In the genomic region with DNA sequence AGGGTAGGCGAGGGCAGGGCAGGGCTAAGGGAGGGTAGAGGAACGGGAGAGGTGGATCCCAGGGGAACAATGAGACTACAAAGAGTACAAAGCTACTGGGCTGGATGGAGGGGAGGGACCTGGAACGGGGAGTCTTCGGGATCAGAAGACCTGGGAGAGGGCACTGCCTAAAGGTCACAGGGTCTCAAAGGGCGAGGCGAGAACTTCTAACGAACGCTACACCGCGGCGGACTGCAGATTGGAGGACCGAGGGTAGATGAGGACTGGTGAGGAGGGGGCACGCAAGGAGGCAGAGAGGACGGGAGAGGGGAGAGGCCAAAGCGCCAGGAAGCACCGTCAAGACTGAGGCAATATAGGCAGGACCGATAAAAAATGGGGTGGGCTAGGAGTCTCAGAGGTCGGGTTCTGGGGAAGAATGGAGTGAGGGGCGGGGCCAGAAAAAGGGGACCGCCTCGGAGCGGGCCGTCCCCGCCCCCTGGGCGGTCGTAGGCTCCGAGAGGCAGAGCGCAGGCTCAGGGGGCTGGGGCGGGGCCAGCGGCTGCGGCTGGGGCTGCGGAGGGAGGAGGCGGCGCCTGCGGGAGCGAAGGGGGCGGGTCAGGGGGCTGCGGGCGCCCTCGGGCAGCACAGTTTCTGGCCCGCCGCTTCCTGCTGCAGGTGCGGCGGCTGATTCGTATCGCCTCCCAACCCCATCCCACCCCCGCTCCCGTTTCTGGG, we compare ENCODE assay signal across 8 cellular contexts. TPM values are rescaled to one million over a fixed set of nuclear protein-coding genes. Genes with fewer than 3 reads are reported as not detected.
DNase-seq lines count a peak whose midpoint lies in the region; ATAC-seq and TF ChIP-seq lines count a peak whose summit lies in the region.

No MANE protein-coding gene starts in this region.

- TF ChIP-seq CTCF in GM06990 (IDR thresholded peaks at IDR 0.05; ENCODE audit: insufficient read depth, low read length, poor library complexity, severe bottlenecking), result no peak
- TF ChIP-seq CTCF in stomach (IDR thresholded peaks at IDR 0.05), result no peak

- peaks cover 8% of the 10 kb centered on the region for H3K9me3 Mint-ChIP-seq in activated T-cell treated with anti-CD3 and anti-CD28 coated beads, Interleukin-2, amount 50 U/mL, for 24 hours

- H3K4me1 Mint-ChIP-seq in activated T-cell treated with anti-CD3 and anti-CD28 coated beads, Interleukin-2, amount 50 U/mL, for 24 hours (ENCODE audit: low read depth), result peaks cover 68% of the 10 kb centered on the region

- peaks cover 7% of the 10 kb centered on the region for H3K36me3 Mint-ChIP-seq in activated T-cell treated with anti-CD3 and anti-CD28 coated beads, Interleukin-2, amount 50 U/mL, for 24 hours (ENCODE audit: low read depth)

- H3K4me3 ChIP-seq in GM06990 (replicated peaks; ENCODE audit: low read depth, low read length) (peak overlapping the region; percentile 67), stomach (peak overlapping the region; percentile 26 to 39 (median 31))

- intact Hi-C loops in stomach (cut with DNase I; ENCODE audit: low total_unique reads), result no loop called here

- no peaks in the 10 kb centered on the region; the same call in 1 of the 2 replicates for H3K27me3 ChIP-seq in GM06990 (replicated peaks; ENCODE audit: control insufficient read depth, insufficient read depth, low read length)
- H3K27me3 ChIP-seq in stomach, result peaks cover 10 to 95% (median 92%) of the 10 kb centered on the region in 3 donors

- H3K27ac Mint-ChIP-seq in activated T-cell treated with anti-CD3 and anti-CD28 coated beads, Interleukin-2, amount 50 U/mL, for 24 hours, result peak overlapping the region; percentile 65

- H3K9me3 ChIP-seq in stomach, result peaks cover 0 to 5% (median 0%) of the 10 kb centered on the region in 4 donors

- no peak for ATAC-seq in GM18870 (IDR thresholded peaks at IDR 0.05; ENCODE audit: unreplicated experiment)

- TF ChIP-seq EP300 in stomach (IDR thresholded peaks at IDR 0.05), result no peak

- H3K4me1 ChIP-seq in stomach, result peaks cover 26 to 73% (median 63%) of the 10 kb centered on the region in 4 donors

- peak; percentile 92 for DNase-seq in GM06990 (ENCODE audit: extremely low read depth, insufficient read length)
- peak; percentile 89 for DNase-seq in HK-2 (ENCODE audit: unreplicated experiment)
- peak; percentile 79 for DNase-seq in NOMO-1 treated with dmso at 0.1 percent for 144 hours (lab: John Stamatoyannopoulos, UW; ENCODE audit: unreplicated experiment)
- peak; percentile 84 for DNase-seq in activated T-cell treated with anti-CD3 and anti-CD28 coated beads, Interleukin-2, amount 50 U/mL, for 24 hours
- peak; percentile 90 for DNase-seq in germinal center (ENCODE audit: low spot score)
- peak in 55 of 56 donors; percentile 28 to 93 (median 81) for DNase-seq in nucleus accumbens (lab: John Stamatoyannopoulos, UW)
- DNase-seq in stomach, result peak; percentile 78

- peak overlapping the region; percentile 66 for H3K4me3 Mint-ChIP-seq in activated T-cell treated with anti-CD3 and anti-CD28 coated beads, Interleukin-2, amount 50 U/mL, for 24 hours

- 2 to 5% (median 3%) methylated on average over 33 to 48 of the region's 48 CpGs for WGBS in stomach, 5 donors

- H3K36me3 ChIP-seq in GM06990 (ENCODE audit: control insufficient read depth, insufficient read depth, low read length), result peaks cover 7% of the 10 kb centered on the region
- H3K36me3 ChIP-seq in stomach, result no peaks in the 10 kb centered on the region

- H3K27me3 Mint-ChIP-seq in activated T-cell treated with anti-CD3 and anti-CD28 coated beads, Interleukin-2, amount 50 U/mL, for 24 hours, result peaks cover 68% of the 10 kb centered on the region

- no peak for TF ChIP-seq POLR2A in stomach (IDR thresholded peaks at IDR 0.05)

- peak overlapping the region in 4 of 5 donors; percentile 42 to 78 (median 63) for H3K27ac ChIP-seq in stomach

RNA-seq across cellular contexts. Expression of gene KCNC3, which starts 1.3 kb away (rescaled TPM):
- total RNA-seq in stomach, result 1 to 10 TPM in 2 of 5 donors, under 1 TPM in 2, not detected in 1; 0.37 to 2.3 (median 0.95) TPM
- polyA plus RNA-seq in stomach, result under 1 TPM in 2 of 3 donors, not detected in 1; 0.25 to 0.31 TPM

RNA-seq across cellular contexts. Expression of gene NAPSA, which starts 34.9 kb away (rescaled TPM):
- 10 to 100 TPM in 1 of 5 donors, 1 to 10 TPM in 1, under 1 TPM in 1, not detected in 2; 0.18 to 87.5 (median 1.2) TPM for total RNA-seq in stomach
- polyA plus RNA-seq in stomach, result 1 to 10 TPM in 2 of 3 donors, under 1 TPM in 1; 0.50 to 2.8 (median 2.6) TPM

RNA-seq across cellular contexts. Expression of gene NR1H2, which starts 45.7 kb away (rescaled TPM):
- total RNA-seq in stomach, result 100 to 1,000 TPM in 3 of 5 donors, 10 to 100 TPM in 2; 47.4 to 241 (median 110) TPM
- polyA plus RNA-seq in stomach, result 10 to 100 TPM; 55.2 to 70.4 (median 60.5) TPM

RNA-seq across cellular contexts. Expression of gene POLD1, which starts 53.6 kb away (rescaled TPM):
- total RNA-seq in stomach, result 10 to 100 TPM; 11.4 to 98.0 (median 17.9) TPM
- polyA plus RNA-seq in stomach, result 10 to 100 TPM; 29.3 to 45.3 (median 35.2) TPM
